Comparison of ENCODE assay signal across 6 cellular contexts in genomic region chr6:47647626-47648025, GRCh38. TPM values are rescaled to one million over a fixed set of nuclear protein-coding genes. Genes with fewer than 3 reads are reported as not detected.
"Had no signal": no experiment of that assay in that cellular context is flagged by ENCODE, and none has a peak within 500 bp of the region (broad histone marks: within the 10 kb centered on the region; RNA-seq: fewer than 3 reads in every experiment).

No MANE protein-coding gene starts in this region.

RNA-seq across cellular contexts. Expression of gene ADGRF4, which starts 50.8 kb away (rescaled TPM):
- total RNA-seq: activated B cell treated with CpG ODN at 0.5 μM for 24 hours; activated CD8-positive, alpha-beta T cell treated with anti-CD3 and anti-CD28 coated beads for 36 hours; activated T-cell treated with anti-CD3 and anti-CD28 coated beads, Interleukin-2, amount 50 U/mL, for 4 hours; activated T-helper 17 cell treated with anti-CD3 and anti-CD28 coated beads, Interleukin-2, amount 50 U/mL, for 72 hours; cardiac septum; T-helper 1 cell treated with Interleukin-12 subunit alpha and Interleukin-12 subunit beta and Interleukin-4 antibody, amounts not matched to agents 30 ng/mL and 1 ng/mL, for 36 hours had no signal
